ENCODE assay signal across 1 cellular context in the genomic region with DNA sequence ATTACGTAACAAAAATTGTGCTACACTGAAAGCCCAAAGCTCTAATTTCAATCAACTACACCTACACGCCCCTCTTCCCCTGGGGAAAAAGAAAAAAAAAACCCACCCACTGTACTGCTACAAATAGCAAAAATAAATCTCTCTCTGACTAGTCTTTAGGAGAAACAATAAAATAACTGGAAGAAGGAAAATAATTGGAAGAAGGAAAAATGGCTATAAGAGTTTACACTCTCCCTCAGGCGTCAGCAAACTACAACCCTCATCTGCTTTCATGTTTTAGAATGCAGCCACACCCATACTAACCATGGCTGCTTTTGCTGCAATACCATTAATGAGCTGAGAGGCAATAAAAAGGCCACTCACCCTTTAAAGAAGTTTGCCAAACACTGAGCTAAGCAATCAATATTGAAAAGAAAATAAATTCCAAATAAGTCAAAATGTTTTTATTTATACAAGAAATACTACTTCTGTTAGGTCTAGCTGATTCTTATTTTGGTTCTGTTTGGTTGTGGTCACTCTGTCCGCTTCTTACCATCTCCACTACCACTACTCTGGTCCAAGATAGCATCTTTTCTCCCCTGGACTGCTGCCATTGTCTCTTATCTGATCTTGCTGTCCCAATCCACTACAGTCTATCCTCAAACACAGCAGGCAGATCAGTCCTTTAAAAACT.
TF ChIP-seq lines count a peak whose summit lies in the region.

No MANE protein-coding gene starts in this region.

TF ChIP-seq in HEK293, 187 proteins besides CTCF, POLR2A, EP300 and RAD21 (continued from another document and continues in another):
- TF ChIP-seq, protein P1, sequence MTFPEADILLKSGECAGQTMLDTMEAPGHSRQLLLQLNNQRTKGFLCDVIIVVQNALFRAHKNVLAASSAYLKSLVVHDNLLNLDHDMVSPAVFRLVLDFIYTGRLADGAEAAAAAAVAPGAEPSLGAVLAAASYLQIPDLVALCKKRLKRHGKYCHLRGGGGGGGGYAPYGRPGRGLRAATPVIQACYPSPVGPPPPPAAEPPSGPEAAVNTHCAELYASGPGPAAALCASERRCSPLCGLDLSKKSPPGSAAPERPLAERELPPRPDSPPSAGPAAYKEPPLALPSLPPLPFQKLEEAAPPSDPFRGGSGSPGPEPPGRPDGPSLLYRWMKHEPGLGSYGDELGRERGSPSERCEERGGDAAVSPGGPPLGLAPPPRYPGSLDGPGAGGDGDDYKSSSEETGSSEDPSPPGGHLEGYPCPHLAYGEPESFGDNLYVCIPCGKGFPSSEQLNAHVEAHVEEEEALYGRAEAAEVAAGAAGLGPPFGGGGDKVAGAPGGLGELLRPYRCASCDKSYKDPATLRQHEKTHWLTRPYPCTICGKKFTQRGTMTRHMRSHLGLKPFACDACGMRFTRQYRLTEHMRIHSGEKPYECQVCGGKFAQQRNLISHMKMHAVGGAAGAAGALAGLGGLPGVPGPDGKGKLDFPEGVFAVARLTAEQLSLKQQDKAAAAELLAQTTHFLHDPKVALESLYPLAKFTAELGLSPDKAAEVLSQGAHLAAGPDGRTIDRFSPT (tag by site-specific recombination; IDR thresholded peaks at IDR 0.05) = 0 out of 2 replicates have a peak, but pooled peaks have one; percentile 52
- TF ChIP-seq PRDM4 (tag by site-specific recombination; IDR thresholded peaks at IDR 0.05) = peak; percentile 56
- TF ChIP-seq ZNF558 (tag by site-specific recombination; IDR thresholded peaks at IDR 0.05) = no peak; the same call in 1 of the 2 replicates
- no peak for TF ChIP-seq ZNF513 (tag by site-specific recombination; IDR thresholded peaks at IDR 0.05)
- peak; percentile 43; the same call in 1 of the 2 replicates for TF ChIP-seq ZBTB8A (tag by site-specific recombination; IDR thresholded peaks at IDR 0.05)
- TF ChIP-seq ZNF473 (tag by site-specific recombination; IDR thresholded peaks at IDR 0.05) = no peak
- TF ChIP-seq, protein P2, sequence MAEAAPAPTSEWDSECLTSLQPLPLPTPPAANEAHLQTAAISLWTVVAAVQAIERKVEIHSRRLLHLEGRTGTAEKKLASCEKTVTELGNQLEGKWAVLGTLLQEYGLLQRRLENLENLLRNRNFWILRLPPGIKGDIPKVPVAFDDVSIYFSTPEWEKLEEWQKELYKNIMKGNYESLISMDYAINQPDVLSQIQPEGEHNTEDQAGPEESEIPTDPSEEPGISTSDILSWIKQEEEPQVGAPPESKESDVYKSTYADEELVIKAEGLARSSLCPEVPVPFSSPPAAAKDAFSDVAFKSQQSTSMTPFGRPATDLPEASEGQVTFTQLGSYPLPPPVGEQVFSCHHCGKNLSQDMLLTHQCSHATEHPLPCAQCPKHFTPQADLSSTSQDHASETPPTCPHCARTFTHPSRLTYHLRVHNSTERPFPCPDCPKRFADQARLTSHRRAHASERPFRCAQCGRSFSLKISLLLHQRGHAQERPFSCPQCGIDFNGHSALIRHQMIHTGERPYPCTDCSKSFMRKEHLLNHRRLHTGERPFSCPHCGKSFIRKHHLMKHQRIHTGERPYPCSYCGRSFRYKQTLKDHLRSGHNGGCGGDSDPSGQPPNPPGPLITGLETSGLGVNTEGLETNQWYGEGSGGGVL (tag by site-specific recombination; IDR thresholded peaks at IDR 0.05) = no peak
- TF ChIP-seq ZNF211 (tag by site-specific recombination; IDR thresholded peaks at IDR 0.05; ENCODE audit: low read depth) = no peak
- no peak; the same call in 1 of the 2 replicates for TF ChIP-seq OVOL3 (tag by site-specific recombination; IDR thresholded peaks at IDR 0.05)
- no peak for TF ChIP-seq ZNF707 (tag by site-specific recombination; IDR thresholded peaks at IDR 0.05)
- TF ChIP-seq ZNF239 (tag by site-specific recombination; IDR thresholded peaks at IDR 0.05) = no peak
- TF ChIP-seq, protein P3, sequence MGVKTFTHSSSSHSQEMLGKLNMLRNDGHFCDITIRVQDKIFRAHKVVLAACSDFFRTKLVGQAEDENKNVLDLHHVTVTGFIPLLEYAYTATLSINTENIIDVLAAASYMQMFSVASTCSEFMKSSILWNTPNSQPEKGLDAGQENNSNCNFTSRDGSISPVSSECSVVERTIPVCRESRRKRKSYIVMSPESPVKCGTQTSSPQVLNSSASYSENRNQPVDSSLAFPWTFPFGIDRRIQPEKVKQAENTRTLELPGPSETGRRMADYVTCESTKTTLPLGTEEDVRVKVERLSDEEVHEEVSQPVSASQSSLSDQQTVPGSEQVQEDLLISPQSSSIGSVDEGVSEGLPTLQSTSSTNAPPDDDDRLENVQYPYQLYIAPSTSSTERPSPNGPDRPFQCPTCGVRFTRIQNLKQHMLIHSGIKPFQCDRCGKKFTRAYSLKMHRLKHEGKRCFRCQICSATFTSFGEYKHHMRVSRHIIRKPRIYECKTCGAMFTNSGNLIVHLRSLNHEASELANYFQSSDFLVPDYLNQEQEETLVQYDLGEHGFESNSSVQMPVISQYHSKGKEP (tag by site-specific recombination; IDR thresholded peaks at IDR 0.05) = peak; percentile 96
- TF ChIP-seq, protein P4, sequence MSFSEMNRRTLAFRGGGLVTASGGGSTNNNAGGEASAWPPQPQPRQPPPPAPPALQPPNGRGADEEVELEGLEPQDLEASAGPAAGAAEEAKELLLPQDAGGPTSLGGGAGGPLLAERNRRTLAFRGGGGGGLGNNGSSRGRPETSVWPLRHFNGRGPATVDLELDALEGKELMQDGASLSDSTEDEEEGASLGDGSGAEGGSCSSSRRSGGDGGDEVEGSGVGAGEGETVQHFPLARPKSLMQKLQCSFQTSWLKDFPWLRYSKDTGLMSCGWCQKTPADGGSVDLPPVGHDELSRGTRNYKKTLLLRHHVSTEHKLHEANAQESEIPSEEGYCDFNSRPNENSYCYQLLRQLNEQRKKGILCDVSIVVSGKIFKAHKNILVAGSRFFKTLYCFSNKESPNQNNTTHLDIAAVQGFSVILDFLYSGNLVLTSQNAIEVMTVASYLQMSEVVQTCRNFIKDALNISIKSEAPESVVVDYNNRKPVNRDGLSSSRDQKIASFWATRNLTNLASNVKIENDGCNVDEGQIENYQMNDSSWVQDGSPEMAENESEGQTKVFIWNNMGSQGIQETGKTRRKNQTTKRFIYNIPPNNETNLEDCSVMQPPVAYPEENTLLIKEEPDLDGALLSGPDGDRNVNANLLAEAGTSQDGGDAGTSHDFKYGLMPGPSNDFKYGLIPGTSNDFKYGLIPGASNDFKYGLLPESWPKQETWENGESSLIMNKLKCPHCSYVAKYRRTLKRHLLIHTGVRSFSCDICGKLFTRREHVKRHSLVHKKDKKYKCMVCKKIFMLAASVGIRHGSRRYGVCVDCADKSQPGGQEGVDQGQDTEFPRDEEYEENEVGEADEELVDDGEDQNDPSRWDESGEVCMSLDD (tag by site-specific recombination; IDR thresholded peaks at IDR 0.05) = no peak
- TF ChIP-seq ZNF302 (tag by site-specific recombination; IDR thresholded peaks at IDR 0.05; ENCODE audit: low read depth) = no peak
- 0 out of 2 replicates have a peak, but pooled peaks have one; percentile 62 for TF ChIP-seq ZSCAN30 (tag by site-specific recombination; IDR thresholded peaks at IDR 0.05)
- TF ChIP-seq YY1 (tag by site-specific recombination; IDR thresholded peaks at IDR 0.05) = 0 out of 2 replicates have a peak, but pooled peaks have one; percentile 39
- TF ChIP-seq ZNF2 (tag by site-specific recombination; IDR thresholded peaks at IDR 0.05) = no peak
- no peak for TF ChIP-seq ZNF785 (tag by site-specific recombination; IDR thresholded peaks at IDR 0.05)
- no peak for TF ChIP-seq ZNF133 (tag by site-specific recombination; IDR thresholded peaks at IDR 0.05)
- peak; percentile 67; the same call in 1 of the 2 replicates for TF ChIP-seq GLI2 (tag by site-specific recombination; IDR thresholded peaks at IDR 0.05; ENCODE audit: borderline replicate concordance, low read depth)
- TF ChIP-seq ZNF560 (tag by site-specific recombination; IDR thresholded peaks at IDR 0.05; ENCODE audit: borderline replicate concordance) = no peak
- no peak for TF ChIP-seq ZNF248 (tag by site-specific recombination; IDR thresholded peaks at IDR 0.05)
- TF ChIP-seq, protein P5, sequence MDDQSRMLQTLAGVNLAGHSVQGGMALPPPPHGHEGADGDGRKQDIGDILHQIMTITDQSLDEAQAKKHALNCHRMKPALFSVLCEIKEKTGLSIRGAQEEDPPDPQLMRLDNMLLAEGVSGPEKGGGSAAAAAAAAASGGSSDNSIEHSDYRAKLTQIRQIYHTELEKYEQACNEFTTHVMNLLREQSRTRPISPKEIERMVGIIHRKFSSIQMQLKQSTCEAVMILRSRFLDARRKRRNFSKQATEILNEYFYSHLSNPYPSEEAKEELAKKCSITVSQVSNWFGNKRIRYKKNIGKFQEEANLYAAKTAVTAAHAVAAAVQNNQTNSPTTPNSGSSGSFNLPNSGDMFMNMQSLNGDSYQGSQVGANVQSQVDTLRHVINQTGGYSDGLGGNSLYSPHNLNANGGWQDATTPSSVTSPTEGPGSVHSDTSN (CRISPR knock-in tag; IDR thresholded peaks at IDR 0.05) = no peak
- no peak for TF ChIP-seq ZNF223 (tag by site-specific recombination; IDR thresholded peaks at IDR 0.05)
- no peak for TF ChIP-seq ZNF146 (tag by site-specific recombination; IDR thresholded peaks at IDR 0.05)
- TF ChIP-seq ZNF664 (tag by site-specific recombination; IDR thresholded peaks at IDR 0.05) = peak; percentile 44; the same call in 1 of the 2 replicates
- TF ChIP-seq ZFP37 (tag by site-specific recombination; IDR thresholded peaks at IDR 0.05) = no peak
- TF ChIP-seq ZNF830 (tag by site-specific recombination; IDR thresholded peaks at IDR 0.05; ENCODE audit: low read depth) = no peak
- TF ChIP-seq ZNF16 (tag by site-specific recombination; IDR thresholded peaks at IDR 0.05; ENCODE audit: low read depth) = no peak
- no peak for TF ChIP-seq ZNF776 (tag by site-specific recombination; IDR thresholded peaks at IDR 0.05; ENCODE audit: borderline replicate concordance)
- peak; percentile 72; the same call in 1 of the 2 replicates for TF ChIP-seq ZXDB (tag by site-specific recombination; IDR thresholded peaks at IDR 0.05)
- no peak for TF ChIP-seq ZNF174 (tag by site-specific recombination; IDR thresholded peaks at IDR 0.05)
- TF ChIP-seq GLIS2 (tag by site-specific recombination; IDR thresholded peaks at IDR 0.05) = no peak
- TF ChIP-seq ZNF514 (tag by site-specific recombination; IDR thresholded peaks at IDR 0.05) = no peak
- no peak for TF ChIP-seq ZNF140 (tag by site-specific recombination; IDR thresholded peaks at IDR 0.05)
- TF ChIP-seq YY2 (tag by site-specific recombination; IDR thresholded peaks at IDR 0.05) = no peak
- TF ChIP-seq GFI1B (tag by site-specific recombination; IDR thresholded peaks at IDR 0.05) = no peak
- TF ChIP-seq PRDM1 (tag by site-specific recombination; IDR thresholded peaks at IDR 0.05) = peak; percentile 70
- no peak for TF ChIP-seq ZNF626 (tag by site-specific recombination; IDR thresholded peaks at IDR 0.05)
